In genomic region chr1:43435146-43436145, GRCh38 we compare ENCODE assay signal across 9 cellular contexts. TPM values are rescaled to one million over a fixed set of nuclear protein-coding genes. Genes with fewer than 3 reads are reported as not detected.
DNase-seq lines count a peak whose midpoint lies in the region; ATAC-seq and TF ChIP-seq lines count a peak whose summit lies in the region.
"Had no signal": no experiment of that assay in that cellular context is flagged by ENCODE, and none has a peak within 500 bp of the region (broad histone marks: within the 10 kb centered on the region; RNA-seq: fewer than 3 reads in every experiment).

No MANE protein-coding gene starts in this region.

- TF ChIP-seq CTCF in SK-N-SH (IDR thresholded peaks at IDR 0.05): no peak
- no peak for TF ChIP-seq CTCF in right lobe of liver (IDR thresholded peaks at IDR 0.05)

- 89% methylated on average over 14 of the region's 14 CpGs for WGBS in SK-N-SH (ENCODE audit: low lambda C conversion rate)
- WGBS in right lobe of liver (ENCODE audit: insufficient coverage, low coverage, low lambda C conversion rate, missing lambda C conversion rate): 69% methylated on average over 10 of the region's 14 CpGs

- DNase-seq in SK-N-SH (no peak), dedifferentiated amniotic fluid mesenchymal stem cell (ENCODE audit: extremely low spot score) (peak; percentile 26), right lobe of liver (peak in 1 of 3 donors; percentile 41), stromal cell of bone marrow (ENCODE audit: low read depth) (peak; percentile 81), HuH-7 (ENCODE audit: low spot score) (no peak)
- DNase-seq in central memory CD4-positive, alpha-beta T cell: no peak

- H3K4me3 ChIP-seq in SK-N-SH (ENCODE audit: low read depth in 2 of 2, low read length in 1 of 2) (no peak overlapping the region), right lobe of liver (no peak overlapping the region)

- CTCF ChIA-PET in SK-N-SH (lab: Yijun Ruan, JAX): interaction anchor here (0.5 to 1.8 kb wide), 2 partner anchors 21 to 490 kb away, joined by 3 to 6 read pairs; no protein-coding TSS in a partner anchor

- H4K20me1 ChIP-seq in SK-N-SH (ENCODE audit: insufficient read depth): no peaks in the 10 kb centered on the region

- H3K27me3 ChIP-seq in SK-N-SH (ENCODE audit: insufficient read depth) (no peaks in the 10 kb centered on the region), right lobe of liver (no peaks in the 10 kb centered on the region)

- POLR2A ChIA-PET in SK-N-SH (lab: Yijun Ruan, JAX): interaction anchor here (1.5 kb wide), 1 partner anchor 9 kb away, joined by 5 read pairs; no protein-coding TSS in a partner anchor

- no peak overlapping the region for H3K4me2 ChIP-seq in SK-N-SH

- no peak overlapping the region for H3K9ac ChIP-seq in SK-N-SH

- H3K27ac ChIP-seq in SK-N-SH (ENCODE audit: low read depth in 2 of 2, low read length in 1 of 2): no peak overlapping the region
- no peak overlapping the region for H3K27ac ChIP-seq in right lobe of liver
- H3K27ac ChIP-seq: 22Rv1 had no signal

- H2AFZ ChIP-seq in SK-N-SH (ENCODE audit: low read depth): no peak overlapping the region

- no peak for TF ChIP-seq EP300 in SK-N-SH (IDR thresholded peaks at IDR 0.05; ENCODE audit: borderline replicate concordance in 1 of 2, low read depth in 1 of 2, low read length in 1 of 2)

- no peaks in the 10 kb centered on the region for H3K9me3 ChIP-seq in SK-N-SH
- no peaks in the 10 kb centered on the region for H3K9me3 ChIP-seq in right lobe of liver

- intact Hi-C loops in right lobe of liver (cut with DNase I): no loop called here

- H3K4me1 ChIP-seq in SK-N-SH (ENCODE audit: control insufficient read depth in 1 of 2, insufficient read depth in 2 of 2, low read depth in 1 of 2, low read length in 1 of 2) (no peaks in the 10 kb centered on the region), right lobe of liver (peaks cover 0 to 3% (median 0%) of the 10 kb centered on the region in 4 donors)

- no peak for TF ChIP-seq POLR2A in right lobe of liver (IDR thresholded peaks at IDR 0.05)

- H3F3A ChIP-seq in SK-N-SH (replicated peaks; ENCODE audit: insufficient read depth): no peaks in the 10 kb centered on the region

- no peak for TF ChIP-seq RAD21 in SK-N-SH (IDR thresholded peaks at IDR 0.05; ENCODE audit: low read length)

- ATAC-seq in SK-N-SH treated with all-trans-retinoic acid at 6 μM for 48 hours (peak; percentile 43), right lobe of liver (peak; percentile 11 to 64 (median 30)), GM18868 (IDR thresholded peaks at IDR 0.05; ENCODE audit: unreplicated experiment) (no peak)

- no peaks in the 10 kb centered on the region for H3K79me2 ChIP-seq in SK-N-SH (ENCODE audit: insufficient read depth)

- H3K36me3 ChIP-seq in SK-N-SH (replicated peaks in 1 of 2; ENCODE audit: control insufficient read depth in 1 of 2, insufficient read depth in 2 of 2, low read length in 1 of 2) (peaks cover 17 to 80% of the 10 kb centered on the region in 2 experiments), right lobe of liver (peaks cover 0 to 73% (median 32%) of the 10 kb centered on the region in 4 donors)

- H3K9me2 ChIP-seq in SK-N-SH: no peaks in the 10 kb centered on the region

TF ChIP-seq in SK-N-SH treated with all-trans-retinoic acid at 6 μM for 48 hours, 23 proteins besides CTCF, POLR2A, EP300 and RAD21 (continues in another document):
- TF ChIP-seq OSR1 (CRISPR knock-in tag; IDR thresholded peaks at IDR 0.05): no peak
- TF ChIP-seq ZNF565 (CRISPR knock-in tag; conservative IDR thresholded peaks at IDR 0.05; ENCODE audit: low read depth): no peak
- TF ChIP-seq, protein P1, sequence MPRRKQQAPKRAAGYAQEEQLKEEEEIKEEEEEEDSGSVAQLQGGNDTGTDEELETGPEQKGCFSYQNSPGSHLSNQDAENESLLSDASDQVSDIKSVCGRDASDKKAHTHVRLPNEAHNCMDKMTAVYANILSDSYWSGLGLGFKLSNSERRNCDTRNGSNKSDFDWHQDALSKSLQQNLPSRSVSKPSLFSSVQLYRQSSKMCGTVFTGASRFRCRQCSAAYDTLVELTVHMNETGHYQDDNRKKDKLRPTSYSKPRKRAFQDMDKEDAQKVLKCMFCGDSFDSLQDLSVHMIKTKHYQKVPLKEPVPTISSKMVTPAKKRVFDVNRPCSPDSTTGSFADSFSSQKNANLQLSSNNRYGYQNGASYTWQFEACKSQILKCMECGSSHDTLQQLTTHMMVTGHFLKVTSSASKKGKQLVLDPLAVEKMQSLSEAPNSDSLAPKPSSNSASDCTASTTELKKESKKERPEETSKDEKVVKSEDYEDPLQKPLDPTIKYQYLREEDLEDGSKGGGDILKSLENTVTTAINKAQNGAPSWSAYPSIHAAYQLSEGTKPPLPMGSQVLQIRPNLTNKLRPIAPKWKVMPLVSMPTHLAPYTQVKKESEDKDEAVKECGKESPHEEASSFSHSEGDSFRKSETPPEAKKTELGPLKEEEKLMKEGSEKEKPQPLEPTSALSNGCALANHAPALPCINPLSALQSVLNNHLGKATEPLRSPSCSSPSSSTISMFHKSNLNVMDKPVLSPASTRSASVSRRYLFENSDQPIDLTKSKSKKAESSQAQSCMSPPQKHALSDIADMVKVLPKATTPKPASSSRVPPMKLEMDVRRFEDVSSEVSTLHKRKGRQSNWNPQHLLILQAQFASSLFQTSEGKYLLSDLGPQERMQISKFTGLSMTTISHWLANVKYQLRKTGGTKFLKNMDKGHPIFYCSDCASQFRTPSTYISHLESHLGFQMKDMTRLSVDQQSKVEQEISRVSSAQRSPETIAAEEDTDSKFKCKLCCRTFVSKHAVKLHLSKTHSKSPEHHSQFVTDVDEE (CRISPR knock-in tag; IDR thresholded peaks at IDR 0.05): no peak
- TF ChIP-seq CSRNP3 (CRISPR knock-in tag; IDR thresholded peaks at IDR 0.05): no peak
- no peak for TF ChIP-seq ZFP30 (CRISPR knock-in tag; IDR thresholded peaks at IDR 0.05)

TF ChIP-seq in SK-N-SH, 30 proteins besides CTCF, POLR2A, EP300 and RAD21:
- no peak for TF ChIP-seq GABPA (IDR thresholded peaks at IDR 0.05; ENCODE audit: low read depth)
- TF ChIP-seq ZBTB33 (IDR thresholded peaks at IDR 0.05; ENCODE audit: borderline replicate concordance, low read depth): no peak
- no peak for TF ChIP-seq FOSL2 (IDR thresholded peaks at IDR 0.05; ENCODE audit: borderline replicate concordance, low read depth)
- no peak for TF ChIP-seq TEAD4 (IDR thresholded peaks at IDR 0.05; ENCODE audit: borderline replicate concordance, insufficient read depth)
- no peak for TF ChIP-seq TAF1 (IDR thresholded peaks at IDR 0.05; ENCODE audit: borderline replicate concordance, low read depth, low read length)
- no peak for TF ChIP-seq JUND (IDR thresholded peaks at IDR 0.05)
- TF ChIP-seq ELF1 (IDR thresholded peaks at IDR 0.05): no peak
- TF ChIP-seq NFIC (IDR thresholded peaks at IDR 0.05; ENCODE audit: borderline replicate concordance): no peak
- no peak for TF ChIP-seq SMC3 (IDR thresholded peaks at IDR 0.05; ENCODE audit: low read depth, low read length)
- no peak for TF ChIP-seq RXRA (IDR thresholded peaks at IDR 0.05; ENCODE audit: borderline replicate concordance, low read depth)
- no peak for TF ChIP-seq MEF2A (IDR thresholded peaks at IDR 0.05; ENCODE audit: borderline replicate concordance, low read depth)
- no peak for TF ChIP-seq POLR2AphosphoS5 (IDR thresholded peaks at IDR 0.05; ENCODE audit: low read depth, low read length)
- TF ChIP-seq, protein P2, sequence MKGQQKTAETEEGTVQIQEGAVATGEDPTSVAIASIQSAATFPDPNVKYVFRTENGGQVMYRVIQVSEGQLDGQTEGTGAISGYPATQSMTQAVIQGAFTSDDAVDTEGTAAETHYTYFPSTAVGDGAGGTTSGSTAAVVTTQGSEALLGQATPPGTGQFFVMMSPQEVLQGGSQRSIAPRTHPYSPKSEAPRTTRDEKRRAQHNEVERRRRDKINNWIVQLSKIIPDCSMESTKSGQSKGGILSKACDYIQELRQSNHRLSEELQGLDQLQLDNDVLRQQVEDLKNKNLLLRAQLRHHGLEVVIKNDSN (IDR thresholded peaks at IDR 0.05; ENCODE audit: borderline replicate concordance, low read depth): no peak
- TF ChIP-seq RFX5 (IDR thresholded peaks at IDR 0.05; ENCODE audit: low read length): no peak
- no peak for TF ChIP-seq CHD2 (IDR thresholded peaks at IDR 0.05; ENCODE audit: low read length, partially characterized antibody)

RNA-seq across cellular contexts. Expression of gene HYI, which starts 18.3 kb away (rescaled TPM):
- 6.8 and 11.1 TPM in 2 replicates for polyA plus RNA-seq in SK-N-SH (2012; rRNA removed)
- 3.3 and 5.5 TPM in 2 replicates for polyA plus RNA-seq in SK-N-SH (2012; cell fraction: cytosol; rRNA removed)
- polyA plus RNA-seq in SK-N-SH (2012; cell fraction: nucleus; rRNA removed): 23.7 and 41.7 TPM in 2 replicates
- 10 to 100 TPM; 33.8 to 52.9 (median 41.9) TPM for total RNA-seq in right lobe of liver

RNA-seq across cellular contexts. Expression of gene SZT2, which starts 45.7 kb away (rescaled TPM):
- polyA plus RNA-seq in SK-N-SH (2012; rRNA removed): 11.1 and 12.9 TPM in 2 replicates
- polyA plus RNA-seq in SK-N-SH (2012; cell fraction: cytosol; rRNA removed): 2.8 and 4.0 TPM in 2 replicates
- polyA plus RNA-seq in SK-N-SH (2012; cell fraction: nucleus; rRNA removed): 52.0 and 57.1 TPM in 2 replicates
- 10 to 100 TPM; 12.7 to 30.4 (median 19.2) TPM for total RNA-seq in right lobe of liver

RNA-seq across cellular contexts. Expression of gene MED8, which starts 45.8 kb away (rescaled TPM):
- 33.7 and 42.9 TPM in 2 replicates for polyA plus RNA-seq in SK-N-SH (2012; rRNA removed)
- polyA plus RNA-seq in SK-N-SH (2012; cell fraction: cytosol; rRNA removed): 36.8 and 38.5 TPM in 2 replicates
- polyA plus RNA-seq in SK-N-SH (2012; cell fraction: nucleus; rRNA removed): 38.9 and 52.9 TPM in 2 replicates
- 10 to 100 TPM; 20.7 to 26.6 (median 24.1) TPM for total RNA-seq in right lobe of liver

Comparison
In these comparisons a context has a peak if more than half of its experiments do, and no peak if none do; other contexts are left out.
1. DNase-seq: peak in dedifferentiated amniotic fluid mesenchymal stem cell (single experiment) and stromal cell of bone marrow (single experiment); none in SK-N-SH (single experiment), central memory CD4-positive, alpha-beta T cell (single experiment) and HuH-7 (single experiment).